Comparison of ENCODE assay signal across 26 cellular contexts in genomic region chr20:6814945-6815344, GRCh38.
"Had no signal": no experiment of that assay in that cellular context is flagged by ENCODE, and none has a peak within 500 bp of the region (broad histone marks: within the 10 kb centered on the region; RNA-seq: fewer than 3 reads in every experiment).

No MANE protein-coding gene starts in this region.

- H3K4me1 Mint-ChIP-seq: immature natural killer cell; natural killer cell; stimulated activated naive CD8-positive, alpha-beta T cell treated with anti-CD3 and anti-CD28 coated beads, Interleukin-15, amount 100 ng/mL, for 72 hours had no signal

- H3K27me3 Mint-ChIP-seq: stimulated activated naive CD8-positive, alpha-beta T cell treated with anti-CD3 and anti-CD28 coated beads, Interleukin-15, amount 100 ng/mL, for 72 hours had no signal

- H3K4me3 Mint-ChIP-seq: dendritic cell treated with granulocyte-macrophage colony-stimulating factor and Interleukin-4, amounts not matched to agents 40 ng/mL and 50 ng/mL, for 4 days; immature natural killer cell; natural killer cell; stimulated activated naive CD8-positive, alpha-beta T cell treated with anti-CD3 and anti-CD28 coated beads, Interleukin-15, amount 100 ng/mL, for 72 hours had no signal

- H3K4me1 ChIP-seq: colonic mucosa, esophagus squamous epithelium, lower lobe of right lung, pancreas, right lobe of liver, suprapubic skin, transverse colon, upper lobe of right lung, uterus had no signal

- H3K27me3 ChIP-seq: colonic mucosa, esophagus squamous epithelium, pancreas, right lobe of liver, transverse colon, upper lobe of right lung, uterus had no signal

- H3K9me3 ChIP-seq: colonic mucosa, esophagus squamous epithelium, lower lobe of right lung, neutrophil, pancreas, right lobe of liver, suprapubic skin, transverse colon, upper lobe of right lung, uterus had no signal

- H3K27ac ChIP-seq: colonic mucosa, esophagus squamous epithelium, lower lobe of right lung, neutrophil, pancreas, right lobe of liver, suprapubic skin, transverse colon, upper lobe of right lung, uterus had no signal

- H3K36me3 Mint-ChIP-seq: immature natural killer cell, natural killer cell had no signal

- DNase-seq: colonic mucosa; effector CD8-positive, alpha-beta T cell; erythroblast; esophagus squamous epithelium; hypothalamus; immature natural killer cell; islet precursor cell; kidney glomerular epithelial cell; left colon; left ventricle myocardium superior; lower lobe of right lung; natural killer cell; pancreas; right lobe of liver; small intestine; stimulated activated CD4-positive, alpha-beta T cell treated with anti-CD3 and anti-CD28 coated beads, Interleukin-15, amount 100 ng/mL, for 24 hours; stimulated activated CD4-positive, alpha-beta T cell treated with anti-CD3 and anti-CD28 coated beads, Interleukin-2, amount 100 ng/mL, for 48 hours; stimulated activated naive CD4-positive, alpha-beta T cell; stimulated activated naive CD8-positive, alpha-beta T cell treated with anti-CD3 and anti-CD28 coated beads, Interleukin-15, amount 100 ng/mL, for 72 hours; transverse colon; upper lobe of right lung; uterus had no signal

- H3K4me3 ChIP-seq: colonic mucosa, esophagus squamous epithelium, lower lobe of right lung, pancreas, right lobe of liver, suprapubic skin, transverse colon, upper lobe of right lung, uterus had no signal

- ATAC-seq: left colon; left ventricle myocardium superior; lower lobe of right lung; natural killer cell; pancreas; right lobe of liver; stimulated activated naive CD8-positive, alpha-beta T cell treated with anti-CD3 and anti-CD28 coated beads, Interleukin-15, amount 100 ng/mL, for 72 hours; upper lobe of right lung had no signal

- H3K36me3 ChIP-seq: colonic mucosa, esophagus squamous epithelium, lower lobe of right lung, neutrophil, pancreas, right lobe of liver, suprapubic skin, transverse colon, upper lobe of right lung, uterus had no signal

- H3K27ac Mint-ChIP-seq: dendritic cell treated with granulocyte-macrophage colony-stimulating factor and Interleukin-4, amounts not matched to agents 40 ng/mL and 50 ng/mL, for 4 days; immature natural killer cell; natural killer cell; progenitor cell of endocrine pancreas; stimulated activated naive CD8-positive, alpha-beta T cell treated with anti-CD3 and anti-CD28 coated beads, Interleukin-15, amount 100 ng/mL, for 72 hours had no signal

- H3K9me3 Mint-ChIP-seq: dendritic cell treated with granulocyte-macrophage colony-stimulating factor and Interleukin-4, amounts not matched to agents 40 ng/mL and 50 ng/mL, for 4 days; natural killer cell had no signal
